In genomic region chr10:7184660-7185366, GRCh38 we compare ENCODE assay signal across 1 cellular context.
TF ChIP-seq lines count a peak whose summit lies in the region.

No MANE protein-coding gene starts in this region.

TF ChIP-seq in GM23338, 12 proteins besides CTCF, POLR2A, EP300 and RAD21 (continued from another document):
- TF ChIP-seq ETS1 (IDR thresholded peaks at IDR 0.05): no peak
